6 cellular contexts compared by ENCODE assay signal in the genomic region with DNA sequence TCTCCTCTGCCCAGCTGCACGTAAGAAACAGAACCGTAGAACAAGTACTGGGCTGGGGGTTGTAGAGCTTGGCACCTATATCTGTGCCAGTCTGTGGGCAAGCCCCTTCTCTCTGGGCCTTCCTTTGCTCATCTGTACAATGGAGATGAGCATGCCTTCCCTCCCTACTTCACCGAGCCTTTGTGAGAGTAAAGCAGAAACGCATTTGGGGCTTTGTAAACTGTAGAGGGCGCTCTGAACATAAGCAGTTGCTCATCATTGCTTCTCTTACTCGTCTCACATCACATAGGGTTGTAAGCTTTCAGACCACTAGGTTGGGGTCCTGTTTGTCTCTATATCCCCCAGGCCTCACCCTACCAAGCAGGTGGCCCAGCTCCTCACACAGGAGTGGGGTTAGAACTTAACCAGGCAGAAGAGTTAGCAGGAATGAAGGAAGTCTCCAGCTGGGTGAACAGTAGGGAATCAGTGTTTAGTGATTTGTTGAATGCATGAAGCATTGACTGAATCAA. TPM values are rescaled to one million over a fixed set of nuclear protein-coding genes. Genes with fewer than 3 reads are reported as not detected.
A peak's percentile ranks its signal among the peaks of the same experiment; 100 is the strongest.
DNase-seq lines count a peak whose midpoint lies in the region; ATAC-seq and TF ChIP-seq lines count a peak whose summit lies in the region.

No MANE protein-coding gene starts in this region.

- no peak for TF ChIP-seq POLR2A in suprapubic skin (IDR thresholded peaks at IDR 0.05)

- no peaks in the 10 kb centered on the region for H3K9me3 ChIP-seq in suprapubic skin

- 23% methylated on average over 6 of the region's 6 CpGs for WGBS in suprapubic skin

- H3K4me3 Mint-ChIP-seq in HFFc6: no peak overlapping the region

- H3K9me3 Mint-ChIP-seq in HFFc6: no peaks in the 10 kb centered on the region

- no peaks in the 10 kb centered on the region for H3K36me3 Mint-ChIP-seq in HFFc6 (ENCODE audit: low read depth)

- no peak overlapping the region for H3K4me3 ChIP-seq in suprapubic skin

- DNase-seq in Ammon's horn (ENCODE audit: low spot score): peak; percentile 77
- DNase-seq in HFFc6: peak; percentile 53
- DNase-seq in glomerular endothelial cell (ENCODE audit: extremely low read depth, low read depth, low spot score): peak; percentile 47
- DNase-seq in suprapubic skin (ENCODE audit: low spot score in 2 of 2): no peak
- DNase-seq in occipital lobe (lab: John Stamatoyannopoulos, UW): no peak

- H3K36me3 ChIP-seq in suprapubic skin: peaks cover 8% of the 10 kb centered on the region

- H3K27me3 ChIP-seq in suprapubic skin: peaks cover 13% of the 10 kb centered on the region

- peak; percentile 81 for ATAC-seq in SK-N-SH treated with all-trans-retinoic acid at 6 μM for 48 hours

- no peak overlapping the region; the same call in 1 of the 2 replicates for H3K27ac Mint-ChIP-seq in HFFc6

- no peak for TF ChIP-seq EP300 in suprapubic skin (IDR thresholded peaks at IDR 0.05)

- TF ChIP-seq CTCF in HFFc6 (IDR thresholded peaks at IDR 0.05): peak; percentile 81
- TF ChIP-seq CTCF in suprapubic skin (IDR thresholded peaks at IDR 0.05): peak in 1 of 2 donors; percentile 55

- H3K4me1 Mint-ChIP-seq in HFFc6 (ENCODE audit: low read depth): peaks cover 6% of the 10 kb centered on the region; the same call in 1 of the 2 replicates

- H3K27ac ChIP-seq in suprapubic skin: no peak overlapping the region

- H3K27me3 Mint-ChIP-seq in HFFc6 (ENCODE audit: insufficient read depth): peaks cover 14% of the 10 kb centered on the region

- H3K4me1 ChIP-seq in suprapubic skin: peaks cover 34% of the 10 kb centered on the region

TF ChIP-seq in SK-N-SH treated with all-trans-retinoic acid at 6 μM for 48 hours, 23 proteins besides CTCF, POLR2A, EP300 and RAD21:
- no peak for TF ChIP-seq GLIS3 (CRISPR knock-in tag; IDR thresholded peaks at IDR 0.05)
- TF ChIP-seq, protein P1, sequence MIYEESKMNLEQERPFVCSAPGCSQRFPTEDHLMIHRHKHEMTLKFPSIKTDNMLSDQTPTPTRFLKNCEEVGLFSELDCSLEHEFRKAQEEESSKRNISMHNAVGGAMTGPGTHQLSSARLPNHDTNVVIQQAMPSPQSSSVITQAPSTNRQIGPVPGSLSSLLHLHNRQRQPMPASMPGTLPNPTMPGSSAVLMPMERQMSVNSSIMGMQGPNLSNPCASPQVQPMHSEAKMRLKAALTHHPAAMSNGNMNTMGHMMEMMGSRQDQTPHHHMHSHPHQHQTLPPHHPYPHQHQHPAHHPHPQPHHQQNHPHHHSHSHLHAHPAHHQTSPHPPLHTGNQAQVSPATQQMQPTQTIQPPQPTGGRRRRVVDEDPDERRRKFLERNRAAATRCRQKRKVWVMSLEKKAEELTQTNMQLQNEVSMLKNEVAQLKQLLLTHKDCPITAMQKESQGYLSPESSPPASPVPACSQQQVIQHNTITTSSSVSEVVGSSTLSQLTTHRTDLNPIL (CRISPR knock-in tag; IDR thresholded peaks at IDR 0.05; ENCODE audit: low read depth): no peak
- no peak for TF ChIP-seq ARNTL (CRISPR knock-in tag; IDR thresholded peaks at IDR 0.05; ENCODE audit: borderline replicate concordance, low read depth)
- TF ChIP-seq, protein P2, sequence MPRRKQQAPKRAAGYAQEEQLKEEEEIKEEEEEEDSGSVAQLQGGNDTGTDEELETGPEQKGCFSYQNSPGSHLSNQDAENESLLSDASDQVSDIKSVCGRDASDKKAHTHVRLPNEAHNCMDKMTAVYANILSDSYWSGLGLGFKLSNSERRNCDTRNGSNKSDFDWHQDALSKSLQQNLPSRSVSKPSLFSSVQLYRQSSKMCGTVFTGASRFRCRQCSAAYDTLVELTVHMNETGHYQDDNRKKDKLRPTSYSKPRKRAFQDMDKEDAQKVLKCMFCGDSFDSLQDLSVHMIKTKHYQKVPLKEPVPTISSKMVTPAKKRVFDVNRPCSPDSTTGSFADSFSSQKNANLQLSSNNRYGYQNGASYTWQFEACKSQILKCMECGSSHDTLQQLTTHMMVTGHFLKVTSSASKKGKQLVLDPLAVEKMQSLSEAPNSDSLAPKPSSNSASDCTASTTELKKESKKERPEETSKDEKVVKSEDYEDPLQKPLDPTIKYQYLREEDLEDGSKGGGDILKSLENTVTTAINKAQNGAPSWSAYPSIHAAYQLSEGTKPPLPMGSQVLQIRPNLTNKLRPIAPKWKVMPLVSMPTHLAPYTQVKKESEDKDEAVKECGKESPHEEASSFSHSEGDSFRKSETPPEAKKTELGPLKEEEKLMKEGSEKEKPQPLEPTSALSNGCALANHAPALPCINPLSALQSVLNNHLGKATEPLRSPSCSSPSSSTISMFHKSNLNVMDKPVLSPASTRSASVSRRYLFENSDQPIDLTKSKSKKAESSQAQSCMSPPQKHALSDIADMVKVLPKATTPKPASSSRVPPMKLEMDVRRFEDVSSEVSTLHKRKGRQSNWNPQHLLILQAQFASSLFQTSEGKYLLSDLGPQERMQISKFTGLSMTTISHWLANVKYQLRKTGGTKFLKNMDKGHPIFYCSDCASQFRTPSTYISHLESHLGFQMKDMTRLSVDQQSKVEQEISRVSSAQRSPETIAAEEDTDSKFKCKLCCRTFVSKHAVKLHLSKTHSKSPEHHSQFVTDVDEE (CRISPR knock-in tag; IDR thresholded peaks at IDR 0.05): no peak
- TF ChIP-seq, protein P3, sequence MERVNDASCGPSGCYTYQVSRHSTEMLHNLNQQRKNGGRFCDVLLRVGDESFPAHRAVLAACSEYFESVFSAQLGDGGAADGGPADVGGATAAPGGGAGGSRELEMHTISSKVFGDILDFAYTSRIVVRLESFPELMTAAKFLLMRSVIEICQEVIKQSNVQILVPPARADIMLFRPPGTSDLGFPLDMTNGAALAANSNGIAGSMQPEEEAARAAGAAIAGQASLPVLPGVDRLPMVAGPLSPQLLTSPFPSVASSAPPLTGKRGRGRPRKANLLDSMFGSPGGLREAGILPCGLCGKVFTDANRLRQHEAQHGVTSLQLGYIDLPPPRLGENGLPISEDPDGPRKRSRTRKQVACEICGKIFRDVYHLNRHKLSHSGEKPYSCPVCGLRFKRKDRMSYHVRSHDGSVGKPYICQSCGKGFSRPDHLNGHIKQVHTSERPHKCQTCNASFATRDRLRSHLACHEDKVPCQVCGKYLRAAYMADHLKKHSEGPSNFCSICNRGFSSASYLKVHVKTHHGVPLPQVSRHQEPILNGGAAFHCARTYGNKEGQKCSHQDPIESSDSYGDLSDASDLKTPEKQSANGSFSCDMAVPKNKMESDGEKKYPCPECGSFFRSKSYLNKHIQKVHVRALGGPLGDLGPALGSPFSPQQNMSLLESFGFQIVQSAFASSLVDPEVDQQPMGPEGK (CRISPR knock-in tag; IDR thresholded peaks at IDR 0.05; ENCODE audit: borderline replicate concordance): no peak
- no peak for TF ChIP-seq ZNF70 (CRISPR knock-in tag; IDR thresholded peaks at IDR 0.05)
- no peak for TF ChIP-seq TCF4 (CRISPR knock-in tag; IDR thresholded peaks at IDR 0.05; ENCODE audit: borderline replicate concordance)
- no peak for TF ChIP-seq TOX (CRISPR knock-in tag; IDR thresholded peaks at IDR 0.05; ENCODE audit: borderline replicate concordance)
- TF ChIP-seq SNAI2 (CRISPR knock-in tag; IDR thresholded peaks at IDR 0.05): no peak
- TF ChIP-seq CSRNP3 (CRISPR knock-in tag; IDR thresholded peaks at IDR 0.05): no peak
- no peak for TF ChIP-seq BACH2 (CRISPR knock-in tag; IDR thresholded peaks at IDR 0.05; ENCODE audit: borderline replicate concordance)
- no peak for TF ChIP-seq ZFP3 (CRISPR knock-in tag; IDR thresholded peaks at IDR 0.05)
- TF ChIP-seq PPARA (CRISPR knock-in tag; IDR thresholded peaks at IDR 0.05; ENCODE audit: borderline replicate concordance): no peak
- no peak for TF ChIP-seq ESRRG (CRISPR knock-in tag; IDR thresholded peaks at IDR 0.05)
- TF ChIP-seq ZNF8 (CRISPR knock-in tag; IDR thresholded peaks at IDR 0.05): no peak
- no peak for TF ChIP-seq ZNF565 (CRISPR knock-in tag; conservative IDR thresholded peaks at IDR 0.05; ENCODE audit: low read depth)
- no peak for TF ChIP-seq ZFP30 (CRISPR knock-in tag; IDR thresholded peaks at IDR 0.05)
- no peak for TF ChIP-seq RARB (CRISPR knock-in tag; IDR thresholded peaks at IDR 0.05)
- no peak for TF ChIP-seq ISL1 (CRISPR knock-in tag; IDR thresholded peaks at IDR 0.05)

RNA-seq across cellular contexts. Expression of gene SAMD14, which starts 15.1 kb away (rescaled TPM):
- total RNA-seq in HFFc6 (2021; fragmentation: NEBNext Ultra II Directional; extraction: Animal tissue kit (Norgen Biotek cat#: 25700)): 10 to 100 TPM in 4 of 6 experiments, 1 to 10 TPM in 2; 4.3 to 14.1 (median 11.4) TPM
- total RNA-seq in glomerular endothelial cell: 9.6 and 24.9 TPM in 2 replicates
- total RNA-seq in suprapubic skin: under 1 TPM in 1 of 4 donors, not detected in 3; 0.68 TPM
- total RNA-seq in occipital lobe: 21.5 TPM

RNA-seq across cellular contexts. Expression of gene PDK2, which starts 19.8 kb away (rescaled TPM):
- total RNA-seq in HFFc6 (2021; fragmentation: NEBNext Ultra II Directional; extraction: Animal tissue kit (Norgen Biotek cat#: 25700)): 10 to 100 TPM; 26.6 to 35.6 (median 29.6) TPM
- 23.5 and 26.9 TPM in 2 replicates for total RNA-seq in glomerular endothelial cell
- total RNA-seq in suprapubic skin: 100 to 1,000 TPM in 2 of 4 donors, 10 to 100 TPM in 2; 33.2 to 114 (median 69.6) TPM
- total RNA-seq in occipital lobe: 9.0 TPM

RNA-seq across cellular contexts. Expression of gene PPP1R9B, which starts 35.6 kb away (rescaled TPM):
- total RNA-seq in HFFc6 (2021; fragmentation: NEBNext Ultra II Directional; extraction: Animal tissue kit (Norgen Biotek cat#: 25700)): 10 to 100 TPM; 66.4 to 78.5 (median 68.7) TPM
- total RNA-seq in glomerular endothelial cell: 35.6 and 56.6 TPM in 2 replicates
- total RNA-seq in suprapubic skin: 10 to 100 TPM; 21.5 to 26.2 (median 23.7) TPM
- total RNA-seq in occipital lobe: 69.9 TPM

RNA-seq across cellular contexts. Expression of gene SGCA, which starts 50.9 kb away (rescaled TPM):
- under 1 TPM; 0.28 to 0.91 (median 0.76) TPM for total RNA-seq in HFFc6 (2021; fragmentation: NEBNext Ultra II Directional; extraction: Animal tissue kit (Norgen Biotek cat#: 25700))
- total RNA-seq in glomerular endothelial cell (not detected in 2 replicates), suprapubic skin (1 to 10 TPM; 2.1 to 5.8 (median 4.0) TPM), occipital lobe (not detected)

RNA-seq across cellular contexts. Expression of gene ITGA3, which starts 59.0 kb away (rescaled TPM):
- 100 to 1,000 TPM; 272 to 319 (median 288) TPM for total RNA-seq in HFFc6 (2021; fragmentation: NEBNext Ultra II Directional; extraction: Animal tissue kit (Norgen Biotek cat#: 25700))
- total RNA-seq in glomerular endothelial cell: 331 and 341 TPM in 2 replicates
- 100 to 1,000 TPM in 3 of 4 donors, 10 to 100 TPM in 1; 85.9 to 229 (median 198) TPM for total RNA-seq in suprapubic skin
- total RNA-seq in occipital lobe: 23.2 TPM

Comparison
In these comparisons a context has a peak if more than half of its experiments do, and no peak if none do; other contexts are left out.
1. DNase-seq: peak in Ammon's horn (single experiment), HFFc6 (single experiment) and glomerular endothelial cell (single experiment); none in suprapubic skin (0 of 2) and occipital lobe (single experiment).